ENCODE assay signal across 8 cellular contexts in genomic region chr22:29040385-29041275, GRCh38. TPM values are rescaled to one million over a fixed set of nuclear protein-coding genes. Genes with fewer than 3 reads are reported as not detected.
DNase-seq lines count a peak whose midpoint lies in the region; ATAC-seq and TF ChIP-seq lines count a peak whose summit lies in the region.

No MANE protein-coding gene starts in this region.

- no peaks in the 10 kb centered on the region for H3K27me3 Mint-ChIP-seq in Calu3 (ENCODE audit: unreplicated experiment)
- H3K27me3 Mint-ChIP-seq in activated T-cell treated with anti-CD3 and anti-CD28 coated beads, Interleukin-2, amount 50 U/mL, for 72 hours (ENCODE audit: low read depth), result peaks cover 10% of the 10 kb centered on the region

- BruUV-seq in Calu3 (replicated peaks; lab: Mats Ljungman, UMichigan) (no TSS peak), Panc1 (replicated peaks; lab: Mats Ljungman, UMichigan) (no TSS peak)

- H3K36me3 Mint-ChIP-seq in Calu3 (ENCODE audit: insufficient read depth, unreplicated experiment), result peaks cover 23% of the 10 kb centered on the region
- no peaks in the 10 kb centered on the region for H3K36me3 Mint-ChIP-seq in activated T-cell treated with anti-CD3 and anti-CD28 coated beads, Interleukin-2, amount 50 U/mL, for 72 hours (ENCODE audit: insufficient read depth in 2 of 2)

- H3K9me3 ChIP-seq in Panc1 (ENCODE audit: control insufficient read depth, insufficient read depth, low read depth, low read length) (no peaks in the 10 kb centered on the region), neutrophil (no peaks in the 10 kb centered on the region)

- H3K4me1 Mint-ChIP-seq in Calu3 (ENCODE audit: low read depth, unreplicated experiment), result peaks cover 43% of the 10 kb centered on the region
- H3K4me1 Mint-ChIP-seq in activated T-cell treated with anti-CD3 and anti-CD28 coated beads, Interleukin-2, amount 50 U/mL, for 72 hours (ENCODE audit: low read depth), result no peaks in the 10 kb centered on the region

- no peak overlapping the region for H3K4me3 Mint-ChIP-seq in Calu3 (ENCODE audit: low read depth, unreplicated experiment)
- H3K4me3 Mint-ChIP-seq in activated T-cell treated with anti-CD3 and anti-CD28 coated beads, Interleukin-2, amount 50 U/mL, for 72 hours, result no peak overlapping the region

- no peak overlapping the region for H3K4me3 ChIP-seq in Panc1 (ENCODE audit: low read depth in 2 of 2, low read length in 2 of 2)
- no peak overlapping the region for H3K4me3 ChIP-seq in fibroblast of the aortic adventitia (ENCODE audit: low read depth, low read length)
- no peak overlapping the region for H3K4me3 ChIP-seq in neutrophil (ENCODE audit: low read depth in 1 of 2, low read length in 1 of 2)

- intact Hi-C loops in Calu3 (cut with micrococcal nuclease; ENCODE audit: unreplicated experiment), result loop anchor here (1.0 to 2.0 kb wide), 2 partner anchors 185 to 440 kb away; no protein-coding TSS in a partner anchor
- intact Hi-C loops in Panc1 (cut with micrococcal nuclease; ENCODE audit: unreplicated experiment), result loop anchor here (5.0 to 10.0 kb wide), 2 partner anchors 183 to 204 kb away; no protein-coding TSS in a partner anchor

- CTCF ChIA-PET in Calu3 (lab: Charles Lee) (interaction anchor here (0.5 to 3.9 kb wide), 22 partner anchors 9 to 1011 kb away, joined by 3 to 42 read pairs (median 3); partner anchors contain the start of gene ZNRF3), Panc1 (lab: Charles Lee) (interaction anchor here (0.5 to 1.6 kb wide), 5 partner anchors 13 to 614 kb away, joined by 3 to 14 read pairs (median 7); no protein-coding TSS in a partner anchor)

- POLR2A ChIA-PET in Panc1 (lab: Charles Lee), result interaction anchor here (0.6 kb wide), 1 partner anchor 33 kb away, joined by 5 read pairs; no protein-coding TSS in a partner anchor

- no peaks in the 10 kb centered on the region for H3K9me3 Mint-ChIP-seq in Calu3 (ENCODE audit: low read depth, unreplicated experiment)
- no peaks in the 10 kb centered on the region for H3K9me3 Mint-ChIP-seq in activated T-cell treated with anti-CD3 and anti-CD28 coated beads, Interleukin-2, amount 50 U/mL, for 72 hours

- H3K27me3 ChIP-seq in Panc1 (ENCODE audit: control insufficient read depth, insufficient read depth, low read length), result no peaks in the 10 kb centered on the region
- no peaks in the 10 kb centered on the region for H3K27me3 ChIP-seq in neutrophil

- H3K27ac ChIP-seq in Panc1 (ENCODE audit: low read length) (no peak overlapping the region), neutrophil (no peak overlapping the region)

- ATAC-seq in Panc1 (peak; percentile 89), HG02571 (IDR thresholded peaks at IDR 0.05; ENCODE audit: unreplicated experiment) (no peak)
- ATAC-seq in activated T-cell treated with anti-CD3 and anti-CD28 coated beads, Interleukin-2, amount 50 U/mL, for 72 hours (replicated peaks in 1 of 2), result peak; percentile 60 to 68

- in situ Hi-C loops in Panc1 (cut with HindIII; ENCODE audit: low pct_unique_long_range_greater_than_20kb, low sequenced_read_pairs), result no loop called here

- H3K4me1 ChIP-seq in Panc1 (ENCODE audit: control insufficient read depth, insufficient read depth, low read length) (no peaks in the 10 kb centered on the region), neutrophil (ENCODE audit: control insufficient read depth in 1 of 2, insufficient read depth in 1 of 2, low read depth in 1 of 2, low read length in 1 of 2) (peaks cover 0 to 3% of the 10 kb centered on the region in 2 experiments)

- peak; percentile 72 for DNase-seq in Calu3
- DNase-seq in HuH-7 (ENCODE audit: low spot score), result peak; percentile 81
- peak; percentile 67 for DNase-seq in Panc1 (ENCODE audit: low read depth, low spot score)
- DNase-seq in activated T-cell treated with anti-CD3 and anti-CD28 coated beads, Interleukin-2, amount 50 U/mL, for 72 hours, result peak; percentile 64 to 66
- peak; percentile 97 for DNase-seq in fibroblast of the aortic adventitia (ENCODE audit: low read depth)
- DNase-seq in superior temporal gyrus (ENCODE audit: extremely low spot score), result peak; percentile 94

- H3K36me3 ChIP-seq in Panc1 (ENCODE audit: control insufficient read depth, insufficient read depth, low read length) (no peaks in the 10 kb centered on the region), neutrophil (no peaks in the 10 kb centered on the region)

- H3K27ac Mint-ChIP-seq in Calu3 (ENCODE audit: unreplicated experiment), result no peak overlapping the region
- no peak overlapping the region for H3K27ac Mint-ChIP-seq in activated T-cell treated with anti-CD3 and anti-CD28 coated beads, Interleukin-2, amount 50 U/mL, for 72 hours

- TF ChIP-seq CTCF in Calu3 (IDR thresholded peaks at IDR 0.05; ENCODE audit: unreplicated experiment) (peak; percentile 82), Panc1 (IDR thresholded peaks at IDR 0.05) (peak; percentile 88), fibroblast of the aortic adventitia (IDR thresholded peaks at IDR 0.05; ENCODE audit: insufficient read depth, low read length) (peak; percentile 96), neutrophil (IDR thresholded peaks at IDR 0.05) (peak; percentile 81)

RNA-seq across cellular contexts. Expression of gene C22orf31, which starts 21.0 kb away (rescaled TPM):
- total RNA-seq in Calu3 (2022) (not detected in 2 replicates), Panc1 (2021; ENCODE audit: unreplicated experiment) (not detected), fibroblast of the aortic adventitia (ENCODE audit: low replicate concordance) (not detected in 2 replicates)
- not detected for polyA plus RNA-seq in Panc1 (2012; ENCODE audit: insufficient read length)
- total RNA-seq in activated T-cell treated with anti-CD3 and anti-CD28 coated beads, Interleukin-2, amount 50 U/mL, for 72 hours, result not detected

RNA-seq across cellular contexts. Expression of gene KREMEN1, which starts 32.2 kb away (rescaled TPM):
- total RNA-seq in Calu3 (2022), result 2.1 and 2.8 TPM in 2 replicates
- total RNA-seq in Panc1 (2021; ENCODE audit: unreplicated experiment), result 2.2 TPM
- 3.3 TPM for polyA plus RNA-seq in Panc1 (2012; ENCODE audit: insufficient read length)
- total RNA-seq in activated T-cell treated with anti-CD3 and anti-CD28 coated beads, Interleukin-2, amount 50 U/mL, for 72 hours, result under 1 TPM; 0.09 to 0.53 TPM
- 2.5 and 5.7 TPM in 2 replicates for total RNA-seq in fibroblast of the aortic adventitia (ENCODE audit: low replicate concordance)
